ENCODE assay signal across 15 cellular contexts in the genomic region with DNA sequence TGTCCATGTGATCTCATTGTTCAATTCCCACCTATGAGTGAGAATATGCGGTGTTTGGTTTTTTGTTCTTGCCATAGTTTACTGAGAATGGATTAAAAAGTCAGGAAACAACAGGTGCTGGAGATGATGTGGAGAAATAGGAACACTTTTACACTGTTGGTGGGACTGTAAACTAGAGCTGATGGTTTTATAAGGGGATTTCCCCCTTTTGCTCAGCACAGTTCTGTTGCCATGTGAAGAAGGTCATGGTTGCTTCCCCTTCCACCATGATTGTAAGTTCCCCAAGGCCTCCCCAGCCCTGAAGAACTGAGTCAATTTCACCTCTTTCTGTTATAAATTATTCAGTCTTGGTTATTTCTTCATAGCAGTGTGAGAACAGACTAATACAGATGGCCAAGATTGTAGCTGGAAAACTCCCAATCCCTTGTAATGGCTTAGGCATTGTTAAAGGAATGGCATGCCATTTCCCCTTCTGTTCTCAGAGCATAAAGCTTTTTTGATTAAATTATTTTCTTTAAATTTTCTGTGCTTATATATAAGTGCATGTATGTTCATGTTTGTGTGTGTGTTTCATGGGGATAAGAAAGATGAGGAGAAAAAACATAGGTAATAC.
"Had no signal": no experiment of that assay in that cellular context is flagged by ENCODE, and none has a peak within 500 bp of the region (broad histone marks: within the 10 kb centered on the region; RNA-seq: fewer than 3 reads in every experiment).

No MANE protein-coding gene starts in this region.

- H3K27me3 ChIP-seq: breast epithelium, dorsolateral prefrontal cortex, pancreas, sigmoid colon, spleen had no signal

- H3K27me3 Mint-ChIP-seq: activated T-cell treated with anti-CD3 and anti-CD28 coated beads, Interleukin-2, amount 50 U/mL, for 24 hours; naive thymus-derived CD8-positive, alpha-beta T cell had no signal

- H3K9me3 ChIP-seq: pancreas had no signal

- DNase-seq: activated CD4-positive, alpha-beta T cell treated with anti-CD3 and anti-CD28 coated beads, Interleukin-2, amount 50 U/mL, for 48 hours; activated effector memory CD4-positive, alpha-beta T cell treated with Interleukin-2 at 50 U/mL for 16 hours; activated T-cell treated with anti-CD3 and anti-CD28 coated beads, Interleukin-2, amount 50 U/mL, for 24 hours; anterior cingulate cortex; dorsolateral prefrontal cortex; foreskin melanocyte; left ventricle myocardium superior; mesenchymal stem cell; naive thymus-derived CD8-positive, alpha-beta T cell; pancreas; sigmoid colon; spleen had no signal

- H3K36me3 ChIP-seq: breast epithelium, pancreas, sigmoid colon, spleen had no signal

- H3K27ac Mint-ChIP-seq: activated naive CD4-positive, alpha-beta T cell treated with anti-CD3 and anti-CD28 coated beads, Interleukin-2, amount 50 U/mL, for 72 hours; WTC11 had no signal

- H3K4me3 Mint-ChIP-seq: activated T-cell treated with anti-CD3 and anti-CD28 coated beads, Interleukin-2, amount 50 U/mL, for 24 hours; WTC11 had no signal

- ATAC-seq: left ventricle myocardium superior; naive thymus-derived CD8-positive, alpha-beta T cell; pancreas; WTC11 had no signal

- H3K27ac ChIP-seq: breast epithelium, dorsolateral prefrontal cortex, pancreas, sigmoid colon, spleen had no signal

- H3K4me1 Mint-ChIP-seq: WTC11 had no signal

- H3K4me1 ChIP-seq: breast epithelium, pancreas, sigmoid colon, spleen had no signal

- H3K4me3 ChIP-seq: breast epithelium, dorsolateral prefrontal cortex, pancreas, sigmoid colon, spleen had no signal

- H3K9me3 Mint-ChIP-seq: activated naive CD4-positive, alpha-beta T cell treated with anti-CD3 and anti-CD28 coated beads, Interleukin-2, amount 50 U/mL, for 72 hours had no signal
